In genomic region chr17:38703742-38704644, GRCh38 we compare ENCODE assay signal across 1 cellular context.
TF ChIP-seq lines count a peak whose summit lies in the region.

No MANE protein-coding gene starts in this region.

TF ChIP-seq in HEK293, 187 proteins besides CTCF, POLR2A, EP300 and RAD21 (continued from another document):
- peak; percentile 87; the same call in 1 of the 2 replicates for TF ChIP-seq KLF8 (tag by site-specific recombination; IDR thresholded peaks at IDR 0.05)
- TF ChIP-seq ZNF19 (tag by site-specific recombination; IDR thresholded peaks at IDR 0.05; ENCODE audit: low read depth) = no peak
- TF ChIP-seq ZBTB20 (tag by site-specific recombination; IDR thresholded peaks at IDR 0.05) = peak; percentile 86
- TF ChIP-seq ZNF404 (tag by site-specific recombination; IDR thresholded peaks at IDR 0.05) = no peak
- peak; percentile 81 for TF ChIP-seq KLF17 (tag by site-specific recombination; IDR thresholded peaks at IDR 0.05)
- no peak for TF ChIP-seq ZNF148 (tag by site-specific recombination; IDR thresholded peaks at IDR 0.05; ENCODE audit: borderline replicate concordance)
- no peak for TF ChIP-seq ZNF555 (tag by site-specific recombination; conservative IDR thresholded peaks at IDR 0.05)
- no peak for TF ChIP-seq ZNF311 (tag by site-specific recombination; IDR thresholded peaks at IDR 0.05; ENCODE audit: borderline replicate concordance)
- no peak for TF ChIP-seq ZNF677 (tag by site-specific recombination; IDR thresholded peaks at IDR 0.05)
- TF ChIP-seq TCF7L2 (IDR thresholded peaks at IDR 0.05; ENCODE audit: borderline replicate concordance, low read depth, low read length) = peak; percentile 98
- no peak for TF ChIP-seq ZNF658 (tag by site-specific recombination; IDR thresholded peaks at IDR 0.05)
- no peak for TF ChIP-seq RBAK (tag by site-specific recombination; IDR thresholded peaks at IDR 0.05)
- peak; percentile 91 for TF ChIP-seq KLF16 (tag by site-specific recombination; IDR thresholded peaks at IDR 0.05)
- TF ChIP-seq ZNF239 (tag by site-specific recombination; IDR thresholded peaks at IDR 0.05) = no peak
- no peak for TF ChIP-seq ZNF701 (tag by site-specific recombination; IDR thresholded peaks at IDR 0.05)
- TF ChIP-seq ZNF830 (tag by site-specific recombination; IDR thresholded peaks at IDR 0.05; ENCODE audit: low read depth) = no peak
- TF ChIP-seq ZEB2 (tag by site-specific recombination; IDR thresholded peaks at IDR 0.05) = peak; percentile 92
